ENCODE assay signal across 9 cellular contexts in genomic region chr6:132131777-132132176, GRCh38.
DNase-seq lines count a peak whose midpoint lies in the region; ATAC-seq and TF ChIP-seq lines count a peak whose summit lies in the region.
"Had no signal": no experiment of that assay in that cellular context is flagged by ENCODE, and none has a peak within 500 bp of the region (broad histone marks: within the 10 kb centered on the region; RNA-seq: fewer than 3 reads in every experiment).

No MANE protein-coding gene starts in this region.

- H3K9me3 Mint-ChIP-seq in CD8-positive, alpha-beta memory T cell = peaks cover 0 to 4% (median 0%) of the 10 kb centered on the region in 5 donors
- no peaks in the 10 kb centered on the region for H3K9me3 Mint-ChIP-seq in activated CD4-positive, alpha-beta memory T cell treated with anti-CD3 and anti-CD28 coated beads, Interleukin-2, amount 10 ng/mL, durations not matched to agents 7 days and 5 days

- peaks cover 0 to 16% (median 6%) of the 10 kb centered on the region in 4 donors for H3K4me1 ChIP-seq in upper lobe of left lung
- H3K4me1 ChIP-seq in CD8-positive, alpha-beta memory T cell (ENCODE audit: insufficient read depth, low read length) = no peaks in the 10 kb centered on the region

- H3K4me1 Mint-ChIP-seq in CD8-positive, alpha-beta memory T cell = no peaks in the 10 kb centered on the region
- H3K4me1 Mint-ChIP-seq in activated CD4-positive, alpha-beta memory T cell treated with anti-CD3 and anti-CD28 coated beads, Interleukin-2, amount 10 ng/mL, durations not matched to agents 7 days and 5 days = no peaks in the 10 kb centered on the region
- H3K4me1 Mint-ChIP-seq: CD4-positive, CD25-positive, alpha-beta regulatory T cell had no signal

- no peaks in the 10 kb centered on the region for H3K9me3 ChIP-seq in upper lobe of left lung
- H3K9me3 ChIP-seq in CD8-positive, alpha-beta memory T cell (ENCODE audit: low read length) = no peaks in the 10 kb centered on the region

- no peak for TF ChIP-seq POLR2A in upper lobe of left lung (IDR thresholded peaks at IDR 0.05)

- 50 to 67% methylated on average over 2 of the region's 2 CpGs for WGBS in upper lobe of left lung, 2 donors

- TF ChIP-seq CTCF in upper lobe of left lung (IDR thresholded peaks at IDR 0.05) = no peak

- no peaks in the 10 kb centered on the region for H3K27me3 ChIP-seq in upper lobe of left lung
- H3K27me3 ChIP-seq in CD8-positive, alpha-beta memory T cell (ENCODE audit: insufficient read depth, low read length, poor library complexity, severe bottlenecking) = no peaks in the 10 kb centered on the region

- ATAC-seq in upper lobe of left lung (ENCODE audit: low FRiP score in 2 of 2) (peak; percentile 80 to 85), HG03135 (IDR thresholded peaks at IDR 0.05; ENCODE audit: unreplicated experiment) (no peak)

- no peak overlapping the region for H3K4me3 ChIP-seq in upper lobe of left lung
- H3K4me3 ChIP-seq in CD8-positive, alpha-beta memory T cell (ENCODE audit: low read length) = no peak overlapping the region

- POLR2A ChIA-PET in CD8-positive, alpha-beta memory T cell (lab: Charles Lee) = no interaction called here
- POLR2A ChIA-PET in activated CD4-positive, alpha-beta memory T cell treated with anti-CD3 and anti-CD28 coated beads, Interleukin-2, amount 10 ng/mL, durations not matched to agents 7 days and 5 days (lab: Charles Lee) = no interaction called here

- no peak overlapping the region for H3K27ac Mint-ChIP-seq in CD8-positive, alpha-beta memory T cell
- H3K27ac Mint-ChIP-seq in activated CD4-positive, alpha-beta memory T cell treated with anti-CD3 and anti-CD28 coated beads, Interleukin-2, amount 10 ng/mL, durations not matched to agents 7 days and 5 days = no peak overlapping the region
- H3K27ac Mint-ChIP-seq: CD4-positive, CD25-positive, alpha-beta regulatory T cell had no signal

- DNase-seq in NCI-H82 (lab: John Stamatoyannopoulos, UW) (peak; percentile 11), NCI-H82 treated with DMSO at 0.1 percent for 48 hours (lab: John Stamatoyannopoulos, UW; ENCODE audit: unreplicated experiment) (no peak), amniotic stem cell (lab: John Stamatoyannopoulos, UW) (peak; percentile 90), islet precursor cell (peak; percentile 97), upper lobe of left lung (no peak)
- no peak for DNase-seq in CD8-positive, alpha-beta memory T cell
- no peak for DNase-seq in activated CD4-positive, alpha-beta memory T cell treated with anti-CD3 and anti-CD28 coated beads, Interleukin-2, amount 10 ng/mL, durations not matched to agents 7 days and 5 days
- DNase-seq: CD4-positive, CD25-positive, alpha-beta regulatory T cell had no signal

- no peak for TF ChIP-seq EP300 in upper lobe of left lung (IDR thresholded peaks at IDR 0.05)

- H3K4me3 Mint-ChIP-seq in CD8-positive, alpha-beta memory T cell = no peak overlapping the region
- H3K4me3 Mint-ChIP-seq in activated CD4-positive, alpha-beta memory T cell treated with anti-CD3 and anti-CD28 coated beads, Interleukin-2, amount 10 ng/mL, durations not matched to agents 7 days and 5 days = no peak overlapping the region
- H3K4me3 Mint-ChIP-seq: CD4-positive, CD25-positive, alpha-beta regulatory T cell had no signal

- H3K36me3 ChIP-seq in upper lobe of left lung = no peaks in the 10 kb centered on the region
- no peaks in the 10 kb centered on the region for H3K36me3 ChIP-seq in CD8-positive, alpha-beta memory T cell (ENCODE audit: insufficient read depth, low read length)

- H3K27me3 Mint-ChIP-seq in CD8-positive, alpha-beta memory T cell = peaks cover 3% of the 10 kb centered on the region in 2 donors
- peaks cover 4% of the 10 kb centered on the region for H3K27me3 Mint-ChIP-seq in activated CD4-positive, alpha-beta memory T cell treated with anti-CD3 and anti-CD28 coated beads, Interleukin-2, amount 10 ng/mL, durations not matched to agents 7 days and 5 days

- CTCF ChIA-PET in CD8-positive, alpha-beta memory T cell (lab: Charles Lee) = no interaction called here
- CTCF ChIA-PET in activated CD4-positive, alpha-beta memory T cell treated with anti-CD3 and anti-CD28 coated beads, Interleukin-2, amount 10 ng/mL, durations not matched to agents 7 days and 5 days (lab: Charles Lee) = no interaction called here

- H3K27ac ChIP-seq in upper lobe of left lung = peak overlapping the region in 1 of 4 donors; percentile 57
- H3K27ac ChIP-seq in CD8-positive, alpha-beta memory T cell (ENCODE audit: low read depth, low read length) = no peak overlapping the region

- no peaks in the 10 kb centered on the region for H3K36me3 Mint-ChIP-seq in CD8-positive, alpha-beta memory T cell
- no peaks in the 10 kb centered on the region for H3K36me3 Mint-ChIP-seq in activated CD4-positive, alpha-beta memory T cell treated with anti-CD3 and anti-CD28 coated beads, Interleukin-2, amount 10 ng/mL, durations not matched to agents 7 days and 5 days (ENCODE audit: low read depth)
- H3K36me3 Mint-ChIP-seq: CD4-positive, CD25-positive, alpha-beta regulatory T cell had no signal

Comparison
In these comparisons a context has a peak if more than half of its experiments do, and no peak if none do; other contexts are left out.
1. DNase-seq: peak in NCI-H82 (single experiment), amniotic stem cell (single experiment) and islet precursor cell (single experiment); none in NCI-H82 treated with DMSO at 0.1 percent for 48 hours (single experiment), upper lobe of left lung (0 of 2), CD8-positive, alpha-beta memory T cell (0 of 5) and activated CD4-positive, alpha-beta memory T cell treated with anti-CD3 and anti-CD28 coated beads, Interleukin-2, amount 10 ng/mL, durations not matched to agents 7 days and 5 days (single experiment).